Comparison of ENCODE assay signal across 15 cellular contexts in the genomic region with DNA sequence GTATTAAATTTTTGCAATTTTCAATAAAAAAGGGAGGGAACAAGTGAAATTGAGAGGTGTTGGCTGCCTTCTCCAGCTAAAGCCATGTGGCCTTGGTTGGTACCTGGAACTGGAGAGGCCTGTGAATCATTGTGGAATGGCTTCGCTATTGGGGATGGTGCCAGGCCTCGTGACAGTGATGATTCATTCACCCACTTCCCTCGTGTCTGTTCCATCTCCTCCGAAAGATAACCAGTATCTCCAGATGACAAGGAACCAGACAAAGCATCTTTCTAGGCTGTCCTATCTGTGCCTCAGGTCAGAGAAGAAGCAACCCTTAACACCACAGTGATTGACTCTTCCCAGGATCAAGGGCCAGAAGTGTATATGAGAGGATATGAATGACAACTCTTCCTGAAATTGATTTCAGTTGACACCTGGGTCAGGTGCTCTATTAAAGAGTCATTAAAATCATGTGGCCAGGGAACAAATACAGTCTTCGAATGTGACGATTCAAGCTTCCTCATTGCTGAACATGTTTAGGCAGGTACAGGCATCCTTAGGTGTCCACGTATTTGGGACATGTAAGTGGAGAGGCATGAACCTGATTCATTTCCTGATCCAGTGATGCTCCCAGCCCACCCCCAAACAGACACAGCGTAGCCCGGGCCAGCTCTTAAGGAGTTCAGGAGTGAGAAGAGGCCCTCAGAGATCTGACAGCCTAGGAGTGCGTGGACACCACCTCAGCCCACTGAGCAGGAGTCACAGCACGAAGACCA. TPM values are rescaled to one million over a fixed set of nuclear protein-coding genes. Genes with fewer than 3 reads are reported as not detected.
DNase-seq lines count a peak whose midpoint lies in the region; ATAC-seq, FAIRE-seq and TF ChIP-seq lines count a peak whose summit lies in the region.
"Had no signal": no experiment of that assay in that cellular context is flagged by ENCODE, and none has a peak within 500 bp of the region (broad histone marks: within the 10 kb centered on the region; RNA-seq: fewer than 3 reads in every experiment).

A gene with protein sequence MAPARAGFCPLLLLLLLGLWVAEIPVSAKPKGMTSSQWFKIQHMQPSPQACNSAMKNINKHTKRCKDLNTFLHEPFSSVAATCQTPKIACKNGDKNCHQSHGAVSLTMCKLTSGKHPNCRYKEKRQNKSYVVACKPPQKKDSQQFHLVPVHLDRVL (plus strand): TSS at position 687 of the 758 bp plus-strand sequence. CDS start 631 bp downstream, outside the sequence.

- H3K36me3 ChIP-seq in parathyroid adenoma (ENCODE audit: control insufficient read depth, insufficient read depth, low read length) = no peaks in the 10 kb centered on the region
- H3K36me3 ChIP-seq: BLaER1 treated with 17β-estradiol and CSF1 and Interleukin-3, amounts not matched to agents 10 nM and 100 nM; ovary had no signal

- peak within 1 kb of the TSS; percentile 92 for H3K27ac Mint-ChIP-seq in T-helper 17 cell
- H3K27ac Mint-ChIP-seq: effector memory CD8-positive, alpha-beta T cell had no signal

- no peak for ATAC-seq in T-helper 17 cell
- ATAC-seq: effector memory CD8-positive, alpha-beta T cell had no signal

- no peaks in the 10 kb centered on the region for H3K79me2 ChIP-seq in parathyroid adenoma

- DNase-seq in Daoy (ENCODE audit: low read depth) = peak; percentile 49
- no peak for DNase-seq in T-helper 17 cell
- peak; percentile 66 for DNase-seq in fibroblast of mammary gland (ENCODE audit: low read depth)
- DNase-seq in posterior vena cava (ENCODE audit: low spot score) = no peak
- no peak for DNase-seq in HTR-8/SVneo (ENCODE audit: insufficient read length, low spot score)
- DNase-seq in NCI-H82 (lab: John Stamatoyannopoulos, UW) = no peak
- DNase-seq in midbrain (lab: John Stamatoyannopoulos, UW) = no peak
- DNase-seq: activated CD4-positive, CD25-positive, alpha-beta regulatory T cell treated with anti-CD3 and anti-CD28 coated beads, Interleukin-2, amount 50 U/mL, for 72 hours; effector memory CD8-positive, alpha-beta T cell; immature natural killer cell; NCI-H2081 treated with DMSO at 0.1 percent for 48 hours; ovary; RPMI8226 had no signal

- H3K9ac ChIP-seq in parathyroid adenoma = peak within 1 kb of the TSS; percentile 13
- H3K9ac ChIP-seq: BLaER1 treated with 17β-estradiol and CSF1 and Interleukin-3, amounts not matched to agents 10 nM and 100 nM had no signal

- H3K4me2 ChIP-seq in parathyroid adenoma (ENCODE audit: low read length) = peak within 1 kb of the TSS; percentile 18

- H3K4me3 ChIP-seq in fibroblast of mammary gland (ENCODE audit: control insufficient read depth, low read depth, low read length) = no peak within 1 kb of the TSS
- no peak within 1 kb of the TSS for H3K4me3 ChIP-seq in parathyroid adenoma (ENCODE audit: low read depth, low read length)
- H3K4me3 ChIP-seq: BLaER1 treated with 17β-estradiol and CSF1 and Interleukin-3, amounts not matched to agents 10 nM and 100 nM; ovary had no signal

- intact Hi-C loops in posterior vena cava (cut with DNase I) = no loop called here

- peaks cover 4% of the 10 kb centered on the region for H3K36me3 Mint-ChIP-seq in T-helper 17 cell (ENCODE audit: low read depth)
- H3K36me3 Mint-ChIP-seq: immature natural killer cell had no signal

- H3K9me3 ChIP-seq in T-helper 17 cell (ENCODE audit: control insufficient read depth, low read length, poor library complexity, severe bottlenecking) (no peaks in the 10 kb centered on the region), parathyroid adenoma (ENCODE audit: control insufficient read depth, low read length) (no peaks in the 10 kb centered on the region)
- H3K9me3 ChIP-seq: BLaER1 treated with 17β-estradiol and CSF1 and Interleukin-3, amounts not matched to agents 10 nM and 100 nM; ovary had no signal

- no peaks in the 10 kb centered on the region for H3K27me3 ChIP-seq in parathyroid adenoma (ENCODE audit: control insufficient read depth, insufficient read depth, low read length)
- H3K27me3 ChIP-seq: BLaER1 treated with 17β-estradiol and CSF1 and Interleukin-3, amounts not matched to agents 10 nM and 100 nM; ovary had no signal

- peak within 1 kb of the TSS; percentile 96 for H3K27ac ChIP-seq in parathyroid adenoma
- H3K27ac ChIP-seq: BLaER1 treated with 17β-estradiol and CSF1 and Interleukin-3, amounts not matched to agents 10 nM and 100 nM; ovary had no signal

- peak within 1 kb of the TSS; percentile 69 for H2AFZ ChIP-seq in parathyroid adenoma

- no peak for FAIRE-seq in HTR-8/SVneo (lab: Jason Lieb, UNC)

- H3K4me1 Mint-ChIP-seq in T-helper 17 cell = peaks cover 34% of the 10 kb centered on the region
- H3K4me1 Mint-ChIP-seq: immature natural killer cell had no signal

- TF ChIP-seq CTCF in fibroblast of mammary gland (conservative IDR thresholded peaks at IDR 0.05; ENCODE audit: control insufficient read depth, insufficient read depth, low read depth, low read length) = no peak
- no peak for TF ChIP-seq CTCF in parathyroid adenoma (IDR thresholded peaks at IDR 0.05)

- H3K4me3 Mint-ChIP-seq in T-helper 17 cell = no peak within 1 kb of the TSS
- H3K4me3 Mint-ChIP-seq: effector memory CD8-positive, alpha-beta T cell; immature natural killer cell had no signal

- peaks cover 74% of the 10 kb centered on the region for H3K4me1 ChIP-seq in parathyroid adenoma

- H3K27me3 Mint-ChIP-seq in T-helper 17 cell = peaks cover 17% of the 10 kb centered on the region

RNA-seq across cellular contexts. Expression of the gene that starts here (rescaled TPM):
- not detected in 2 replicates for total RNA-seq in Daoy (2014; rRNA removed; shearing (Covaris generic))
- total RNA-seq in T-helper 17 cell (not detected), posterior vena cava (not detected)
- total RNA-seq: ovary had no signal

Comparison
In these comparisons a context has a peak if more than half of its experiments do, and no peak if none do; other contexts are left out.
1. Peak in DNase-seq in Daoy; RNA of the gene not detected or under 1 TPM.